ENCODE assay signal across 8 cellular contexts in the genomic region with DNA sequence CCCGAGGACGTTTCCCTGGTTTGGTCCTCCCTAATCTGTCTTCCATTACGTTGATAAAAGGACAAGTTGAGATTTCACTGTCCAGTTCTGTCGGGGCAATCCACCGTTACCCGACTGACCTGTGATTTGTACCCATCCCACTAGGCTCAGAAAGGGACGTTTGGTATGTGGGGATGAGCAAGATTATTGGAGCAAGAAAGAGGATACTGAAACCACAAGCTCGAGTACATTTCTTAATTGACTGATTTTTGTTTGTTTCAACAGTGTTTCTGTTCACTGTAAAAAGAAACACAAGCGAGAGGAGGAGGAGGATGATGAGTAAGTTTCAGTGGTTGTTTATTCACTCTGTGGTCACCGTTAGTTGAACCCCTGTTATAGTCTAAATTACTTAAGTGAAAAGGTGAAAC. TPM values are rescaled to one million over a fixed set of nuclear protein-coding genes. Genes with fewer than 3 reads are reported as not detected.
A peak's percentile ranks its signal among the peaks of the same experiment; 100 is the strongest.
DNase-seq lines count a peak whose midpoint lies in the region; ATAC-seq and TF ChIP-seq lines count a peak whose summit lies in the region.

No MANE protein-coding gene starts in this region.

- H3K4me1 Mint-ChIP-seq in stimulated activated naive CD8-positive, alpha-beta T cell treated with anti-CD3 and anti-CD28 coated beads, Interleukin-15, amount 100 ng/mL, for 72 hours = peaks cover 32% of the 10 kb centered on the region

- H3K4me3 ChIP-seq in AG04449 (ENCODE audit: low read depth, low read length) (peak overlapping the region; percentile 82), iPS-18c (ENCODE audit: insufficient read depth, low read depth, low read length) (peak overlapping the region; percentile 83)

- CTCF ChIA-PET in AG04449 (lab: Yijun Ruan, JAX) = interaction anchor here (1.3 to 2.6 kb wide), 6 partner anchors 11 to 656 kb away, joined by 3 to 14 read pairs (median 6); no protein-coding TSS in a partner anchor

- H3K27ac Mint-ChIP-seq in activated naive CD4-positive, alpha-beta T cell treated with anti-CD3 and anti-CD28 coated beads, Interleukin-2, amount 50 U/mL, for 72 hours = peak overlapping the region; percentile 95 to 99
- H3K27ac Mint-ChIP-seq in stimulated activated naive CD8-positive, alpha-beta T cell treated with anti-CD3 and anti-CD28 coated beads, Interleukin-15, amount 100 ng/mL, for 72 hours = peak overlapping the region; percentile 98

- intact Hi-C loops in posterior cingulate gyrus (cut with DNase I) = no loop called here

- peaks cover 5% of the 10 kb centered on the region for H3K9me3 ChIP-seq in iPS-18c (ENCODE audit: control insufficient read depth, insufficient read depth, low read length)

- TF ChIP-seq CTCF in AG04449 (IDR thresholded peaks at IDR 0.05; ENCODE audit: insufficient read depth, low read length, missing control alignments) = no peak

- H3K36me3 Mint-ChIP-seq in activated naive CD4-positive, alpha-beta T cell treated with anti-CD3 and anti-CD28 coated beads, Interleukin-2, amount 50 U/mL, for 72 hours = peaks cover 19 to 31% of the 10 kb centered on the region in 2 donors

- DNase-seq in AG04449 (ENCODE audit: low read depth, low spot score) = peak; percentile 19
- DNase-seq in activated naive CD4-positive, alpha-beta T cell treated with anti-CD3 and anti-CD28 coated beads, Interleukin-2, amount 50 U/mL, for 72 hours (ENCODE audit: low spot score in 2 of 2) = no peak
- DNase-seq in stimulated activated naive CD8-positive, alpha-beta T cell treated with anti-CD3 and anti-CD28 coated beads, Interleukin-15, amount 100 ng/mL, for 72 hours = no peak
- no peak for DNase-seq in NCI-H510A (lab: John Stamatoyannopoulos, UW)
- no peak for DNase-seq in posterior cingulate gyrus

- H3K27me3 Mint-ChIP-seq in stimulated activated naive CD8-positive, alpha-beta T cell treated with anti-CD3 and anti-CD28 coated beads, Interleukin-15, amount 100 ng/mL, for 72 hours = no peaks in the 10 kb centered on the region

- ATAC-seq in GM19023 (IDR thresholded peaks at IDR 0.05; ENCODE audit: unreplicated experiment) (peak; percentile 4), HG03342 (IDR thresholded peaks at IDR 0.05; ENCODE audit: unreplicated experiment) (peak; percentile 17)
- peak; percentile 68 to 74 for ATAC-seq in activated naive CD4-positive, alpha-beta T cell treated with anti-CD3 and anti-CD28 coated beads, Interleukin-2, amount 50 U/mL, for 72 hours
- ATAC-seq in stimulated activated naive CD8-positive, alpha-beta T cell treated with anti-CD3 and anti-CD28 coated beads, Interleukin-15, amount 100 ng/mL, for 72 hours = peak; percentile 64

- POLR2A ChIA-PET in AG04449 (lab: Yijun Ruan, JAX) = interaction anchor here (1.5 to 2.6 kb wide), 2 partner anchors 26 to 63 kb away, joined by 9 to 15 read pairs; partner anchors contain the start of gene XBP1

- H3K4me3 Mint-ChIP-seq in stimulated activated naive CD8-positive, alpha-beta T cell treated with anti-CD3 and anti-CD28 coated beads, Interleukin-15, amount 100 ng/mL, for 72 hours = peak overlapping the region; percentile 91 to 93

- H3K9me3 Mint-ChIP-seq in activated naive CD4-positive, alpha-beta T cell treated with anti-CD3 and anti-CD28 coated beads, Interleukin-2, amount 50 U/mL, for 72 hours = peaks cover 0 to 10% of the 10 kb centered on the region in 2 donors
- H3K9me3 Mint-ChIP-seq in stimulated activated naive CD8-positive, alpha-beta T cell treated with anti-CD3 and anti-CD28 coated beads, Interleukin-15, amount 100 ng/mL, for 72 hours = no peaks in the 10 kb centered on the region

RNA-seq across cellular contexts. Expression of gene CCDC117, which starts 1.0 kb away (rescaled TPM):
- 10 to 100 TPM; 26.8 to 31.5 TPM for total RNA-seq in activated naive CD4-positive, alpha-beta T cell treated with anti-CD3 and anti-CD28 coated beads, Interleukin-2, amount 50 U/mL, for 72 hours

RNA-seq across cellular contexts. Expression of gene XBP1, which starts 26.9 kb away (rescaled TPM):
- total RNA-seq in activated naive CD4-positive, alpha-beta T cell treated with anti-CD3 and anti-CD28 coated beads, Interleukin-2, amount 50 U/mL, for 72 hours = 10 to 100 TPM; 62.7 to 91.8 TPM

RNA-seq across cellular contexts. Expression of gene HSCB, which starts 31.6 kb away (rescaled TPM):
- total RNA-seq in activated naive CD4-positive, alpha-beta T cell treated with anti-CD3 and anti-CD28 coated beads, Interleukin-2, amount 50 U/mL, for 72 hours = 10 to 100 TPM; 19.6 to 20.4 TPM

RNA-seq across cellular contexts. Expression of gene CHEK2, which starts 31.8 kb away (rescaled TPM):
- 10 to 100 TPM; 28.7 to 51.2 TPM for total RNA-seq in activated naive CD4-positive, alpha-beta T cell treated with anti-CD3 and anti-CD28 coated beads, Interleukin-2, amount 50 U/mL, for 72 hours

Comparison
In these comparisons a context has a peak if more than half of its experiments do, and no peak if none do; other contexts are left out.
1. ATAC-seq: peak in every context shown above with its lines; median percentile 71 in activated naive CD4-positive, alpha-beta T cell treated with anti-CD3 and anti-CD28 coated beads, Interleukin-2, amount 50 U/mL, for 72 hours; 64 in stimulated activated naive CD8-positive, alpha-beta T cell treated with anti-CD3 and anti-CD28 coated beads, Interleukin-15, amount 100 ng/mL, for 72 hours; 17 in HG03342; 4 in GM19023.